ENCODE assay signal across 8 cellular contexts in the genomic region with DNA sequence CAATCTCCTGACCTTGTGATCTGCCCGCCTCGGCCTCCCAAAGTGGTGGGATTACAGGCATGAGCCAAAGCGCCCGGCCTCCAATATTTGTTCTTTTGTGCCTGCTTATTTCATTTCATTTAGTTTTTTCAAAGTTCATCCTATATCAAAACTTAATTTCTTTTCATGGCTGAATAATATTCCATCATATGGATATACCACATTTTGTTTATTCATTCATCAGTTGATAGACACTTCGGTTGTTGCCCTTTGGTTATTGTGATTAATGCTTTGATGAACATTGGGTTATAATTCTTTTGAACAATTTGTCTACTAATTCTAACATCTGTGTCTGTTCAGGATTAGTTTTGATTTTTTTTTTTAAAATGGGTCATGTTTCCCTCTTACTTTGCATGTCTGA.
"Had no signal": no experiment of that assay in that cellular context is flagged by ENCODE, and none has a peak within 500 bp of the region (broad histone marks: within the 10 kb centered on the region; RNA-seq: fewer than 3 reads in every experiment).

No MANE protein-coding gene starts in this region.

- ATAC-seq: GM12878 had no signal

- H3K4me3 ChIP-seq: GM12878 had no signal

- FAIRE-seq: G401.6, GM12878, GM12891, GM12892, GM18507, GM19239 had no signal

- DNase-seq: GDM1, GF-D8 had no signal
